Comparison of ENCODE assay signal across 23 cellular contexts in genomic region chr10:69405221-69405620, GRCh38. TPM values are rescaled to one million over a fixed set of nuclear protein-coding genes. Genes with fewer than 3 reads are reported as not detected.
DNase-seq lines count a peak whose midpoint lies in the region; ATAC-seq, FAIRE-seq and TF ChIP-seq lines count a peak whose summit lies in the region.
"Had no signal": no experiment of that assay in that cellular context is flagged by ENCODE, and none has a peak within 500 bp of the region (broad histone marks: within the 10 kb centered on the region; RNA-seq: fewer than 3 reads in every experiment).

No MANE protein-coding gene starts in this region.

- no peak overlapping the region for H3K4me2 ChIP-seq in K562 (ENCODE audit: insufficient read depth, low read length)

- no peak overlapping the region for H2AFZ ChIP-seq in K562 (ENCODE audit: low read depth, low read length)

- H3K27me3 Mint-ChIP-seq in memory B cell: no peaks in the 10 kb centered on the region
- H3K27me3 Mint-ChIP-seq in Calu3 (ENCODE audit: unreplicated experiment): no peaks in the 10 kb centered on the region
- H3K27me3 Mint-ChIP-seq: activated naive CD8-positive, alpha-beta T cell; type B pancreatic cell had no signal

- H3K9me3 Mint-ChIP-seq in memory B cell (no peaks in the 10 kb centered on the region), Calu3 (ENCODE audit: low read depth, unreplicated experiment) (no peaks in the 10 kb centered on the region)
- H3K9me3 Mint-ChIP-seq: activated T-cell treated with anti-CD3 and anti-CD28 coated beads, Interleukin-2, amount 50 U/mL, for 4 hours; neural crest cell; type B pancreatic cell had no signal

- peak overlapping the region in 1 of 2 experiments; percentile 74; a peak in 2 of 4 replicates for H3K9ac ChIP-seq in K562 (ENCODE audit: insufficient read depth in 1 of 2, low read depth in 2 of 2, low read length in 2 of 2)

- TF ChIP-seq CTCF in heart left ventricle (IDR thresholded peaks at IDR 0.05): no peak
- no peak for TF ChIP-seq CTCF in K562 (IDR thresholded peaks at IDR 0.05 in 2 of 3, conservative IDR thresholded peaks at IDR 0.05 in 1 of 3; ENCODE audit: insufficient read depth in 2 of 3, low read depth in 1 of 3, low read length in 3 of 3)
- no peak for TF ChIP-seq CTCF in tibial artery (IDR thresholded peaks at IDR 0.05)
- TF ChIP-seq CTCF in upper lobe of left lung (IDR thresholded peaks at IDR 0.05): no peak
- no peak for TF ChIP-seq CTCF in Calu3 (IDR thresholded peaks at IDR 0.05; ENCODE audit: unreplicated experiment)

- TF ChIP-seq EP300 in K562 (IDR thresholded peaks at IDR 0.05; ENCODE audit: low read length) (no peak), upper lobe of left lung (IDR thresholded peaks at IDR 0.05) (no peak)

- peaks cover 2% of the 10 kb centered on the region for H3K9me1 ChIP-seq in K562 (ENCODE audit: control insufficient read depth, insufficient read depth, low read length)

- intact Hi-C loops in heart left ventricle (cut with DNase I) (loop anchor here in 2 of 10 donors (5.0 kb wide), 1 partner anchor 168 kb away; no protein-coding TSS in a partner anchor), cardiac septum (cut with DNase I) (loop anchor here (5.0 kb wide), 1 partner anchor 88 kb away; no protein-coding TSS in a partner anchor), K562 (cut with micrococcal nuclease) (no loop called here), tibial artery (cut with DNase I; ENCODE audit: low total_unique reads) (no loop called here), Calu3 (cut with micrococcal nuclease; ENCODE audit: unreplicated experiment) (loop anchor here (5.0 kb wide), 1 partner anchor 112 kb away; no protein-coding TSS in a partner anchor)

- POLR2A ChIA-PET in K562 (lab: Yijun Ruan, JAX): interaction anchor here (0.6 to 1.6 kb wide), 4 partner anchors 15 to 1603 kb away, joined by 3 to 5 read pairs (median 3); no protein-coding TSS in a partner anchor

- no peaks in the 10 kb centered on the region for H3K79me2 ChIP-seq in K562 (ENCODE audit: control insufficient read depth, insufficient read depth, low read length)

- TF ChIP-seq RAD21 in K562 (CRISPR knock-in tag; conservative IDR thresholded peaks at IDR 0.05 in 1 of 2, IDR thresholded peaks at IDR 0.05 in 1 of 2): no peak

- H3K27ac ChIP-seq in heart left ventricle: peak overlapping the region in 11 of 12 donors; percentile 7 to 93 (median 70)
- peak overlapping the region; percentile 19; the same call in 1 of the 3 replicates for H3K27ac ChIP-seq in K562 (ENCODE audit: extremely low read depth, low read depth, low read length)
- H3K27ac ChIP-seq in tibial artery: peak overlapping the region; percentile 80 to 88
- peak overlapping the region in 2 of 4 donors; percentile 19 to 94 for H3K27ac ChIP-seq in upper lobe of left lung
- H3K27ac ChIP-seq: brain microvascular endothelial cell had no signal

- 58 to 71% (median 63%) methylated on average over 4 of the region's 4 CpGs for WGBS in heart left ventricle, 4 donors
- 30% methylated on average over 4 of the region's 4 CpGs for WGBS in K562 (ENCODE audit: insufficient coverage, low coverage, missing lambda C conversion rate)
- 81 to 83% methylated on average over 4 of the region's 4 CpGs for WGBS in upper lobe of left lung, 2 donors

- DNase-seq in heart left ventricle: peak in 1 of 5 donors; percentile 25
- DNase-seq in cardiac septum (ENCODE audit: low spot score): no peak
- DNase-seq in K562 (ENCODE audit: extremely low read depth in 1 of 4, low spot score in 3 of 4): no peak
- no peak for DNase-seq in memory B cell (ENCODE audit: low spot score in 2 of 2)
- no peak for DNase-seq in tibial artery
- no peak for DNase-seq in upper lobe of left lung
- no peak for DNase-seq in frontal cortex (ENCODE audit: low spot score in 2 of 2)
- no peak for DNase-seq in Calu3
- DNase-seq: activated CD4-positive, alpha-beta T cell treated with anti-CD3 and anti-CD28 coated beads, Interleukin-2, amount 50 U/mL, for 4 hours; activated T-cell treated with anti-CD3 and anti-CD28 coated beads, Interleukin-2, amount 50 U/mL, for 4 hours; brain microvascular endothelial cell; DMS53; dorsolateral prefrontal cortex; NCI-H187; NCI-H446; NK-92 treated with Interleukin-12 subunit alpha and Interleukin-12 subunit beta, amount 100 ng/mL, for 24 hours; SW 1271 had no signal

- H3K9me3 ChIP-seq in heart left ventricle (no peaks in the 10 kb centered on the region), K562 (replicated peaks; ENCODE audit: control insufficient read depth, insufficient read depth, low read depth, low read length) (no peaks in the 10 kb centered on the region), tibial artery (no peaks in the 10 kb centered on the region), upper lobe of left lung (no peaks in the 10 kb centered on the region)
- H3K9me3 ChIP-seq: prostate gland had no signal

- H3K4me3 Mint-ChIP-seq in memory B cell: no peak overlapping the region
- H3K4me3 Mint-ChIP-seq in Calu3 (ENCODE audit: low read depth, unreplicated experiment): no peak overlapping the region
- H3K4me3 Mint-ChIP-seq: activated naive CD8-positive, alpha-beta T cell; activated T-cell treated with anti-CD3 and anti-CD28 coated beads, Interleukin-2, amount 50 U/mL, for 4 hours; neural crest cell; type B pancreatic cell had no signal

- H3K36me3 Mint-ChIP-seq in memory B cell (peaks cover 18% of the 10 kb centered on the region), Calu3 (ENCODE audit: insufficient read depth, unreplicated experiment) (peaks cover 45% of the 10 kb centered on the region)
- H3K36me3 Mint-ChIP-seq: activated naive CD8-positive, alpha-beta T cell had no signal

- H3K4me1 Mint-ChIP-seq in memory B cell (peaks cover 13% of the 10 kb centered on the region), Calu3 (ENCODE audit: low read depth, unreplicated experiment) (peaks cover 21% of the 10 kb centered on the region)

- in situ Hi-C loops in K562 (cut with MboI): no loop called here

- H3K36me3 ChIP-seq in heart left ventricle (peaks cover 0 to 44% (median 26%) of the 10 kb centered on the region in 9 donors), K562 (ENCODE audit: control insufficient read depth, insufficient read depth, low read length) (peaks cover 41% of the 10 kb centered on the region), tibial artery (peaks cover 13 to 46% (median 23%) of the 10 kb centered on the region in 3 donors), upper lobe of left lung (peaks cover 4 to 36% (median 24%) of the 10 kb centered on the region in 4 donors)

- FAIRE-seq in K562 (lab: Jason Lieb, UNC) (peak; percentile 70), frontal cortex (lab: Jason Lieb, UNC) (no peak)

- ATAC-seq in heart left ventricle (no peak), K562 (no peak), memory B cell (ENCODE audit: low read depth) (no peak), upper lobe of left lung (ENCODE audit: low FRiP score in 2 of 2) (no peak)
- ATAC-seq: activated T-cell treated with anti-CD3 and anti-CD28 coated beads, Interleukin-2, amount 50 U/mL, for 4 hours; esophagus mucosa had no signal

- no peaks in the 10 kb centered on the region for H3K27me3 ChIP-seq in heart left ventricle
- no peaks in the 10 kb centered on the region for H3K27me3 ChIP-seq in K562 (ENCODE audit: control insufficient read depth in 2 of 2, insufficient read depth in 2 of 2, low read length in 2 of 2)
- H3K27me3 ChIP-seq in tibial artery: no peaks in the 10 kb centered on the region
- no peaks in the 10 kb centered on the region for H3K27me3 ChIP-seq in upper lobe of left lung
- H3K27me3 ChIP-seq: brain microvascular endothelial cell, dorsolateral prefrontal cortex had no signal

- 0 out of 2 replicates have a peak, but pooled peaks cover 4% of the 10 kb centered on the region for H4K20me1 ChIP-seq in K562 (replicated peaks; ENCODE audit: control insufficient read depth, insufficient read depth, low read length)

- no TSS peak for BruUV-seq in K562 (replicated peaks; lab: Mats Ljungman, UMichigan)
- BruUV-seq in Calu3 (replicated peaks; lab: Mats Ljungman, UMichigan): no TSS peak

- CTCF ChIA-PET in K562 (lab: Yijun Ruan, JAX; ENCODE audit: low intra/inter-chr PET ratio) (no interaction called here), Calu3 (lab: Charles Lee) (no interaction called here)

- no peak overlapping the region for H3K4me3 ChIP-seq in heart left ventricle
- no peak overlapping the region for H3K4me3 ChIP-seq in K562
- no peak overlapping the region for H3K4me3 ChIP-seq in tibial artery
- no peak overlapping the region for H3K4me3 ChIP-seq in upper lobe of left lung
- H3K4me3 ChIP-seq: dorsolateral prefrontal cortex, prostate gland had no signal

- peak overlapping the region; percentile 14 for H3K27ac Mint-ChIP-seq in memory B cell
- no peak overlapping the region for H3K27ac Mint-ChIP-seq in Calu3 (ENCODE audit: unreplicated experiment)

- H3K4me1 ChIP-seq in heart left ventricle: peaks cover 0 to 64% (median 37%) of the 10 kb centered on the region in 12 donors
- H3K4me1 ChIP-seq in K562 (replicated peaks in 1 of 2; ENCODE audit: control insufficient read depth in 2 of 2, insufficient read depth in 2 of 2, low read length in 2 of 2): peaks cover 15 to 28% of the 10 kb centered on the region in 2 experiments
- H3K4me1 ChIP-seq in tibial artery: peaks cover 8 to 43% (median 31%) of the 10 kb centered on the region in 4 donors
- H3K4me1 ChIP-seq in upper lobe of left lung: peaks cover 26 to 35% (median 30%) of the 10 kb centered on the region in 4 donors

- TF ChIP-seq POLR2A in heart left ventricle (IDR thresholded peaks at IDR 0.05) (no peak), K562 (conservative IDR thresholded peaks at IDR 0.05) (no peak), upper lobe of left lung (IDR thresholded peaks at IDR 0.05) (no peak)

RNA-seq across cellular contexts. Expression of gene TACR2, which starts 11.5 kb away (rescaled TPM):
- under 1 TPM in 4 of 9 donors, not detected in 5; 0.22 to 0.39 (median 0.29) TPM for total RNA-seq in heart left ventricle
- under 1 TPM; 0.11 to 0.15 TPM for polyA plus RNA-seq in heart left ventricle
- total RNA-seq in cardiac septum: 0.13 TPM
- not detected in 2 replicates for total RNA-seq in K562 (2011; cell fraction: chromatin; rRNA removed; ENCODE audit: low replicate concordance)
- total RNA-seq in K562 (2011; cell fraction: nucleolus; rRNA removed): not detected in 2 replicates
- not detected in 2 replicates for total RNA-seq in K562 (2011; cell fraction: nucleoplasm; rRNA removed)
- not detected in 2 replicates for total RNA-seq in K562 (2014; rRNA removed)
- not detected in 2 replicates for total RNA-seq in K562 (2014; rRNA removed; fragmentation: Illumina TruSeq; extraction: Trizol)
- not detected in 2 replicates for total RNA-seq in K562 (2015; rRNA removed; fragmentation: Illumina TruSeq; extraction: Trizol)
- not detected in 2 replicates for total RNA-seq in K562 (2021)
- not detected in 2 replicates for polyA plus RNA-seq in K562 (2011; rRNA removed)
- not detected in 2 replicates for polyA plus RNA-seq in K562 (2011; cell fraction: cytosol; rRNA removed)
- not detected in 2 replicates for polyA plus RNA-seq in K562 (2011; cell fraction: nucleus; rRNA removed)
- 0.20 and 0.22 TPM in 2 replicates for polyA plus RNA-seq in K562 (2012)
- not detected in 2 replicates for polyA plus RNA-seq in K562 (2014; fragmentation: Illumina TruSeq; extraction: Trizol)
- not detected for polyA plus RNA-seq in K562 (2014; fragmentation: Nextera tagmentation; extraction: Ambion mirVana)
- not detected in 2 replicates for polyA plus RNA-seq in K562 (2014; rRNA removed)
- polyA minus RNA-seq in K562 (2011; rRNA and poly(A)+ RNA removed): not detected in 2 replicates
- not detected in 2 replicates for polyA minus RNA-seq in K562 (2011; cell fraction: cytosol; rRNA and poly(A)+ RNA removed)
- polyA minus RNA-seq in K562 (2011; cell fraction: nucleus; rRNA and poly(A)+ RNA removed): not detected in 2 replicates
- total RNA-seq in upper lobe of left lung: 1 to 10 TPM in 2 of 6 donors, under 1 TPM in 1, not detected in 3; 0.94 to 1.4 (median 1.2) TPM
- total RNA-seq in frontal cortex: 0.82 TPM
- total RNA-seq in Calu3 (2022): 0.26 and 0.34 TPM in 2 replicates
- total RNA-seq: kidney epithelial cell, neural crest cell had no signal

RNA-seq across cellular contexts. Expression of gene TSPAN15, which starts 46.0 kb away (rescaled TPM):
- total RNA-seq in heart left ventricle: 10 to 100 TPM in 6 of 9 donors, 1 to 10 TPM in 3; 4.5 to 20.2 (median 11.1) TPM
- 10 to 100 TPM; 10.5 to 12.5 TPM for polyA plus RNA-seq in heart left ventricle
- total RNA-seq in cardiac septum: 6.9 TPM
- 0.95 TPM in 1 of 2 replicates, not detected in the other for total RNA-seq in K562 (2011; cell fraction: chromatin; rRNA removed; ENCODE audit: low replicate concordance)
- total RNA-seq in K562 (2011; cell fraction: nucleolus; rRNA removed): 0.17 and 0.66 TPM in 2 replicates
- total RNA-seq in K562 (2011; cell fraction: nucleoplasm; rRNA removed): 0.38 TPM in 1 of 2 replicates, not detected in the other
- total RNA-seq in K562 (2014; rRNA removed): 0.78 and 1.0 TPM in 2 replicates
- total RNA-seq in K562 (2014; rRNA removed; fragmentation: Illumina TruSeq; extraction: Trizol): 0.33 and 0.35 TPM in 2 replicates
- 0.19 and 0.36 TPM in 2 replicates for total RNA-seq in K562 (2015; rRNA removed; fragmentation: Illumina TruSeq; extraction: Trizol)
- total RNA-seq in K562 (2021): 0.53 and 0.83 TPM in 2 replicates
- 0.45 and 0.64 TPM in 2 replicates for polyA plus RNA-seq in K562 (2011; rRNA removed)
- 0.81 and 0.88 TPM in 2 replicates for polyA plus RNA-seq in K562 (2011; cell fraction: cytosol; rRNA removed)
- polyA plus RNA-seq in K562 (2011; cell fraction: nucleus; rRNA removed): 0.71 and 0.73 TPM in 2 replicates
- 0.59 and 0.89 TPM in 2 replicates for polyA plus RNA-seq in K562 (2012)
- polyA plus RNA-seq in K562 (2014; fragmentation: Illumina TruSeq; extraction: Trizol): 0.26 and 0.45 TPM in 2 replicates
- polyA plus RNA-seq in K562 (2014; fragmentation: Nextera tagmentation; extraction: Ambion mirVana): not detected
- polyA plus RNA-seq in K562 (2014; rRNA removed): 0.36 and 1.2 TPM in 2 replicates
- 0.48 and 0.53 TPM in 2 replicates for polyA minus RNA-seq in K562 (2011; rRNA and poly(A)+ RNA removed)
- 0.95 and 2.6 TPM in 2 replicates for polyA minus RNA-seq in K562 (2011; cell fraction: cytosol; rRNA and poly(A)+ RNA removed)
- 1.1 TPM in 2 replicates for polyA minus RNA-seq in K562 (2011; cell fraction: nucleus; rRNA and poly(A)+ RNA removed)
- 10 to 100 TPM; 19.9 to 69.5 (median 63.0) TPM for total RNA-seq in upper lobe of left lung
- total RNA-seq in frontal cortex: 5.7 TPM
- 137 and 165 TPM in 2 replicates for total RNA-seq in Calu3 (2022)

Comparison
In these comparisons a context has a peak if more than half of its experiments do, and no peak if none do; other contexts are left out.
1. intact Hi-C loops: an anchor here in cardiac septum (5.0 kb wide) and Calu3 (5.0 kb wide); none called in K562 and tibial artery.